ENCODE assay signal across 1 cellular context in the genomic region with DNA sequence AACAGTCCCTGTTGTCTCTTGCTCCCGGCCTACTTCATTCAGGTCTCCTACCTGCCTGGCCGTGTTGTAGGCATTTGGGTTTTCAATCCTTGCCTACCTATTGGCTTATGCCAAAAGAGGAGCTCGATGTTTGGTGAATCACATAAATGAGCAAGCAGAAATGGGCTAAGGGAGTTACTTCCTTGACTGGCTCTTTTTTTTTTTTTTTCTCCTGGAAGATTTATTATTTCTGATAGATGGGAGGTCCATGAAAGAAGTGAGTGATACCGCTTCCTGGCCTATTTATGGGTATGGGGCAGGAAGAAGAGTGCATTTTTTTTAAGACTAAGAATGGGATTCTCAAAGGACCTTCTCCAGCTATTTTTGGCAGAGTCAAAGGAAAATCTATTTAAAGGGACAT.
TF ChIP-seq lines count a peak whose summit lies in the region.

No MANE protein-coding gene starts in this region.

TF ChIP-seq in K562, 482 proteins besides CTCF, POLR2A, EP300 and RAD21 (continued from another document):
- TF ChIP-seq MXI1 (IDR thresholded peaks at IDR 0.05; ENCODE audit: low read depth, low read length) (no peak), MEF2D (tag; conservative IDR thresholded peaks at IDR 0.05; ENCODE audit: low read depth) (0 out of 2 replicates have a peak, but pooled peaks have one; percentile 20), ZNF384 (IDR thresholded peaks at IDR 0.05; ENCODE audit: low read depth, low read length) (peak; percentile 76), MAFG (tag; conservative IDR thresholded peaks at IDR 0.05) (0 out of 2 replicates have a peak, but pooled peaks have one; percentile 7)
TF ChIP-seq in K562: peak in this region for 5.
